ENCODE assay signal across 32 cellular contexts in the genomic region with DNA sequence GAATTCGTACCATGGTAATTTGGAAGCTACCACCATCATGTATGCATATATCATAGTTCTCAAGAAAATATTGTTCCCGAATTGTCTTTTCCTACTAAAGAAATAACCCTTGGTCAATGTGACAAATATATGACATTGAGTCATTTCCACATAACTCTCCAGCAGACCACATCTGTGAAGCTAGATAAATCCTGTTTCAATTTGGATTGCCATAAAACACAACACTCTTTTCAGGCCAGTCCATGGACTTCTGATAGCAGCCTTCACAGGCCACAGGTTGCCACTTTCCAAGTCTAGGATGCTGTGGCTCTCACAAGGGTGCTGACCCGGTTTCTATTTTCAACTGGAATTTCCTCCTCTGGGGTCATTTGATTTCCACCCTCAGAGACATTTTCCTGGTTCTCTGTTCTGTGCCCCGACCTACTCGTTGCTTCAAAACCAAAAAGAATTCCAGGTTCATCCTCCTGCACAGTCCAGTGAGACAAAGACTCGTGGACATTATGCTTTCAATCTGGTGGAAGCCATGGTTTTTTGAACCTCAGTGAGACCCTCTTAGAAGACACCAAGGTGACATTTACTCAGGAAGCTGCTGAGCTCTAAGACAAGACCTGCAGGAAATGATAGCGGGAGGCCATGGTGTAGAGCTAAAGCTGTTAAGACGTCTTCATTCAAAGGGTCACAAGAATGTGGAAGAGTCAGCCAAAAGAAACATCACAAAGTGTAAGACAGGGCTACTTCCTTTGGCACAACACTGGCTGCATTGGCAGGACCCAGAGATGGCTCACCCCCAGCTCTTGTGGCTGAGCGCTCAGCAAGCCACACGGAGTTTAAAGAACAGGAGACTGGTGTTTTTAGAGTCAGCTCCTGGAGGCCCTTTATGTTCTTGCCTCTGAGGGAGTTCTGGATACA.
DNase-seq lines count a peak whose midpoint lies in the region; ATAC-seq, FAIRE-seq and TF ChIP-seq lines count a peak whose summit lies in the region.
"Had no signal": no experiment of that assay in that cellular context is flagged by ENCODE, and none has a peak within 500 bp of the region (broad histone marks: within the 10 kb centered on the region; RNA-seq: fewer than 3 reads in every experiment).

No MANE protein-coding gene starts in this region.

- no peak for TF ChIP-seq RAD21 in K562 (CRISPR knock-in tag; conservative IDR thresholded peaks at IDR 0.05 in 1 of 2, IDR thresholded peaks at IDR 0.05 in 1 of 2)

- peaks cover 0 to 3% (median 0%) of the 10 kb centered on the region in 5 donors for H3K9me3 Mint-ChIP-seq in CD8-positive, alpha-beta memory T cell
- H3K9me3 Mint-ChIP-seq: activated CD8-positive, alpha-beta T cell treated with anti-CD3 and anti-CD28 coated beads for 36 hours; activated naive CD4-positive, alpha-beta T cell treated with anti-CD3 and anti-CD28 coated beads, Interleukin-2, amount 50 U/mL, for 72 hours; activated T-helper 17 cell treated with anti-CD3 and anti-CD28 coated beads, Interleukin-2, amount 50 U/mL, for 72 hours; natural killer cell had no signal

- no peaks in the 10 kb centered on the region for H3K36me3 Mint-ChIP-seq in CD8-positive, alpha-beta memory T cell
- H3K36me3 Mint-ChIP-seq: activated naive CD4-positive, alpha-beta T cell treated with anti-CD3 and anti-CD28 coated beads, Interleukin-2, amount 50 U/mL, for 72 hours; natural killer cell had no signal

- ATAC-seq in K562 (peak; percentile 74), foreskin keratinocyte (no peak), GM21423 (IDR thresholded peaks at IDR 0.05; ENCODE audit: unreplicated experiment) (no peak), GM18870 (IDR thresholded peaks at IDR 0.05; ENCODE audit: unreplicated experiment) (no peak)
- ATAC-seq: A549; activated CD8-positive, alpha-beta T cell treated with anti-CD3 and anti-CD28 coated beads for 36 hours; activated naive CD4-positive, alpha-beta T cell treated with anti-CD3 and anti-CD28 coated beads, Interleukin-2, amount 50 U/mL, for 72 hours; activated T-helper 17 cell treated with anti-CD3 and anti-CD28 coated beads, Interleukin-2, amount 50 U/mL, for 72 hours; natural killer cell had no signal

- H3K27me3 ChIP-seq in CD8-positive, alpha-beta memory T cell (ENCODE audit: insufficient read depth, low read length, poor library complexity, severe bottlenecking) = no peaks in the 10 kb centered on the region
- H3K27me3 ChIP-seq in MG63 (no peaks in the 10 kb centered on the region), K562 (ENCODE audit: control insufficient read depth in 2 of 2, insufficient read depth in 2 of 2, low read length in 2 of 2) (no peaks in the 10 kb centered on the region), foreskin keratinocyte (no peaks in the 10 kb centered on the region)
- H3K27me3 ChIP-seq: SJSA1 had no signal

- peaks cover 0 to 2% of the 10 kb centered on the region in 2 donors for H3K27me3 Mint-ChIP-seq in CD8-positive, alpha-beta memory T cell
- H3K27me3 Mint-ChIP-seq: activated CD8-positive, alpha-beta T cell treated with anti-CD3 and anti-CD28 coated beads for 36 hours; activated T-helper 17 cell treated with anti-CD3 and anti-CD28 coated beads, Interleukin-2, amount 50 U/mL, for 72 hours had no signal

- no peak for TF ChIP-seq CTCF in K562 (IDR thresholded peaks at IDR 0.05 in 2 of 3, conservative IDR thresholded peaks at IDR 0.05 in 1 of 3; ENCODE audit: insufficient read depth in 2 of 3, low read depth in 1 of 3, low read length in 3 of 3)
- TF ChIP-seq CTCF in foreskin keratinocyte (conservative IDR thresholded peaks at IDR 0.05) = no peak

- TF ChIP-seq POLR2A in K562 (conservative IDR thresholded peaks at IDR 0.05) = no peak

- no peak overlapping the region for H3K4me3 Mint-ChIP-seq in CD8-positive, alpha-beta memory T cell
- H3K4me3 Mint-ChIP-seq: activated CD8-positive, alpha-beta T cell treated with anti-CD3 and anti-CD28 coated beads for 36 hours; activated T-helper 17 cell treated with anti-CD3 and anti-CD28 coated beads, Interleukin-2, amount 50 U/mL, for 72 hours; natural killer cell had no signal

- intact Hi-C loops in K562 (cut with micrococcal nuclease) = no loop called here

- DNase-seq in CD8-positive, alpha-beta memory T cell = no peak
- DNase-seq in MG63 (peak; percentile 89), K562 (ENCODE audit: extremely low read depth in 1 of 4, low spot score in 3 of 4) (peak in 2 of 4 experiments; percentile 35 to 73), glomerular endothelial cell (ENCODE audit: extremely low read depth, low read depth, low spot score) (peak; percentile 12), foreskin keratinocyte (no peak), NCI-H1092 treated with DMSO at 0.1 percent for 48 hours (lab: John Stamatoyannopoulos, UW) (no peak)
- DNase-seq: activated CD4-positive, CD25-positive, alpha-beta regulatory T cell treated with anti-CD3 and anti-CD28 coated beads, Interleukin-2, amount 50 U/mL, for 72 hours; activated CD8-positive, alpha-beta T cell treated with anti-CD3 and anti-CD28 coated beads for 36 hours; anterior cingulate cortex; DMS53; effector CD4-positive, alpha-beta T cell; GF-D8; KBM-7; natural killer cell; NCI-H1436 treated with DMSO at 0.1 percent for 48 hours; NCI-H2107; NCI-H774; occipital lobe; RPMI8226; small intestine; stimulated activated CD4-positive, alpha-beta T cell treated with anti-CD3 and anti-CD28 coated beads, Interleukin-2, amount 100 ng/mL, for 24 hours; T-helper 1 cell; trophoblast cell had no signal

- POLR2A ChIA-PET in CD8-positive, alpha-beta memory T cell (lab: Charles Lee) = no interaction called here
- POLR2A ChIA-PET in K562 (lab: Yijun Ruan, JAX) = interaction anchor here (1.2 to 2.1 kb wide), 6 partner anchors 9 to 27 kb away, joined by 3 to 10 read pairs (median 4); no protein-coding TSS in a partner anchor

- no peaks in the 10 kb centered on the region for H3K4me1 ChIP-seq in CD8-positive, alpha-beta memory T cell (ENCODE audit: insufficient read depth, low read length)
- H3K4me1 ChIP-seq in K562 (replicated peaks in 1 of 2; ENCODE audit: control insufficient read depth in 2 of 2, insufficient read depth in 2 of 2, low read length in 2 of 2) (peaks cover 11 to 74% of the 10 kb centered on the region in 2 experiments), foreskin keratinocyte (no peaks in the 10 kb centered on the region)
- H3K4me1 ChIP-seq: A549, HAP-1, SJSA1 had no signal

- peak overlapping the region; percentile 57 for H3K27ac ChIP-seq in CD8-positive, alpha-beta memory T cell (ENCODE audit: low read depth, low read length)
- H3K27ac ChIP-seq in K562 (ENCODE audit: extremely low read depth, low read depth, low read length) (peak overlapping the region; percentile 87), foreskin keratinocyte (no peak overlapping the region)
- H3K27ac ChIP-seq: A549, SJSA1 had no signal

- no peak overlapping the region for H3K4me3 ChIP-seq in CD8-positive, alpha-beta memory T cell (ENCODE audit: low read length)
- no peak overlapping the region for H3K4me3 ChIP-seq in MG63
- no peak overlapping the region for H3K4me3 ChIP-seq in K562
- H3K4me3 ChIP-seq: A549, HAP-1, SJSA1 had no signal

- no peaks in the 10 kb centered on the region for H3K9me3 ChIP-seq in CD8-positive, alpha-beta memory T cell (ENCODE audit: low read length)
- no peaks in the 10 kb centered on the region for H3K9me3 ChIP-seq in MG63
- no peaks in the 10 kb centered on the region for H3K9me3 ChIP-seq in K562 (replicated peaks; ENCODE audit: control insufficient read depth, insufficient read depth, low read depth, low read length)
- H3K9me3 ChIP-seq: A549, HAP-1, SJSA1 had no signal

- peak overlapping the region; percentile 77 for H2AFZ ChIP-seq in K562 (ENCODE audit: low read depth, low read length)

- no peaks in the 10 kb centered on the region for H3K36me3 ChIP-seq in CD8-positive, alpha-beta memory T cell (ENCODE audit: insufficient read depth, low read length)
- H3K36me3 ChIP-seq in MG63 (no peaks in the 10 kb centered on the region), K562 (ENCODE audit: control insufficient read depth, insufficient read depth, low read length) (peaks cover 37% of the 10 kb centered on the region)
- H3K36me3 ChIP-seq: HAP-1, SJSA1 had no signal

- H3K4me1 Mint-ChIP-seq in CD8-positive, alpha-beta memory T cell = no peaks in the 10 kb centered on the region
- H3K4me1 Mint-ChIP-seq: activated T-helper 17 cell treated with anti-CD3 and anti-CD28 coated beads, Interleukin-2, amount 50 U/mL, for 72 hours; natural killer cell had no signal

- CTCF ChIA-PET in CD8-positive, alpha-beta memory T cell (lab: Charles Lee) = no interaction called here
- CTCF ChIA-PET in K562 (lab: Yijun Ruan, JAX; ENCODE audit: low intra/inter-chr PET ratio) = no interaction called here

- no peaks in the 10 kb centered on the region for H4K20me1 ChIP-seq in K562 (replicated peaks; ENCODE audit: control insufficient read depth, insufficient read depth, low read length)

- peak overlapping the region; percentile 49 to 67; a peak in 3 of 4 replicates for H3K9ac ChIP-seq in K562 (ENCODE audit: insufficient read depth in 1 of 2, low read depth in 2 of 2, low read length in 2 of 2)

- peak; percentile 69 for FAIRE-seq in K562 (lab: Jason Lieb, UNC)
- FAIRE-seq: A549, frontal cortex, islet of Langerhans, small intestine had no signal

- WGBS in K562 (ENCODE audit: insufficient coverage, low coverage, missing lambda C conversion rate) = 16% methylated on average over 10 of the region's 10 CpGs

- H3K27ac Mint-ChIP-seq in CD8-positive, alpha-beta memory T cell = no peak overlapping the region
- H3K27ac Mint-ChIP-seq: activated CD8-positive, alpha-beta T cell treated with anti-CD3 and anti-CD28 coated beads for 36 hours; activated naive CD4-positive, alpha-beta T cell treated with anti-CD3 and anti-CD28 coated beads, Interleukin-2, amount 50 U/mL, for 72 hours; activated T-helper 17 cell treated with anti-CD3 and anti-CD28 coated beads, Interleukin-2, amount 50 U/mL, for 72 hours; natural killer cell had no signal

- H3K9me1 ChIP-seq in K562 (ENCODE audit: control insufficient read depth, insufficient read depth, low read length) = no peaks in the 10 kb centered on the region

- no TSS peak for BruUV-seq in K562 (replicated peaks; lab: Mats Ljungman, UMichigan)

- peak; percentile 65; the same call in 1 of the 2 replicates for TF ChIP-seq EP300 in K562 (IDR thresholded peaks at IDR 0.05; ENCODE audit: low read length)

- H3K4me2 ChIP-seq in K562 (ENCODE audit: insufficient read depth, low read length) = peak overlapping the region; percentile 81
- H3K4me2 ChIP-seq: A549 had no signal

- in situ Hi-C loops in K562 (cut with MboI) = no loop called here

- H3K79me2 ChIP-seq in K562 (ENCODE audit: control insufficient read depth, insufficient read depth, low read length) = peaks cover 98% of the 10 kb centered on the region

TF ChIP-seq in K562, 482 proteins besides CTCF, POLR2A, EP300 and RAD21 (continues in another document):
- TF ChIP-seq ZNF589 (CRISPR knock-in tag; IDR thresholded peaks at IDR 0.05; ENCODE audit: low read depth) = peak; percentile 57; the same call in 1 of the 2 replicates
- peak; percentile 68; the same call in 1 of the 2 replicates for TF ChIP-seq MEF2A (IDR thresholded peaks at IDR 0.05; ENCODE audit: control insufficient read depth, low read depth, low read length)

Comparison
In these comparisons a context has a peak if more than half of its experiments do, and no peak if none do; other contexts are left out.
1. DNase-seq: peak in MG63 (single experiment) and glomerular endothelial cell (single experiment); none in CD8-positive, alpha-beta memory T cell (0 of 5), foreskin keratinocyte (0 of 2) and NCI-H1092 treated with DMSO at 0.1 percent for 48 hours (single experiment).